Comparison of ENCODE assay signal across 38 cellular contexts in genomic region chr11:98657711-98658110, GRCh38.
"Had no signal": no experiment of that assay in that cellular context is flagged by ENCODE, and none has a peak within 500 bp of the region (broad histone marks: within the 10 kb centered on the region; RNA-seq: fewer than 3 reads in every experiment).

No MANE protein-coding gene starts in this region.

- H3K4me1 ChIP-seq: body of pancreas, breast epithelium had no signal

- H3K9me3 ChIP-seq: body of pancreas, breast epithelium had no signal

- H3K27me3 ChIP-seq: body of pancreas, brain microvascular endothelial cell, breast epithelium had no signal

- H3K27me3 Mint-ChIP-seq: activated CD4-positive, alpha-beta memory T cell treated with anti-CD3 and anti-CD28 coated beads, Interleukin-2, amount 10 ng/mL, durations not matched to agents 7 days and 5 days; activated CD4-positive, alpha-beta T cell treated with anti-CD3 and anti-CD28 coated beads for 36 hours; activated CD4-positive, alpha-beta T cell treated with anti-CD3 and anti-CD28 coated beads, Interleukin-2, amount 10 ng/mL, durations not matched to agents 7 days and 5 days; activated CD8-positive, alpha-beta memory T cell treated with anti-CD3 and anti-CD28 coated beads, Interleukin-2, amount 10 ng/mL, durations not matched to agents 7 days and 5 days; activated naive CD4-positive, alpha-beta T cell treated with anti-CD3 and anti-CD28 coated beads, Interleukin-2, amount 10 ng/mL, durations not matched to agents 7 days and 5 days; activated naive CD4-positive, alpha-beta T cell treated with anti-CD3 and anti-CD28 coated beads, Interleukin-2, amount 50 U/mL, for 24 hours; activated naive CD8-positive, alpha-beta T cell; activated naive CD8-positive, alpha-beta T cell treated with anti-CD3 and anti-CD28 coated beads, Interleukin-2, amount 10 ng/mL, durations not matched to agents 7 days and 5 days; activated naive CD8-positive, alpha-beta T cell treated with anti-CD3 and anti-CD28 coated beads, Interleukin-2, amount 50 U/mL, for 24 hours; activated T-cell treated with anti-CD3 and anti-CD28 coated beads, Interleukin-2, amount 50 U/mL, for 24 hours had no signal

- DNase-seq: activated CD4-positive, alpha-beta memory T cell treated with anti-CD3 and anti-CD28 coated beads, Interleukin-2, amount 10 ng/mL, durations not matched to agents 7 days and 5 days; activated CD4-positive, alpha-beta T cell treated with anti-CD3 and anti-CD28 coated beads for 1 hour; activated CD4-positive, alpha-beta T cell treated with anti-CD3 and anti-CD28 coated beads for 36 hours; activated CD4-positive, alpha-beta T cell treated with anti-CD3 and anti-CD28 coated beads for 48 hours; activated CD4-positive, alpha-beta T cell treated with anti-CD3 and anti-CD28 coated beads, Interleukin-2, amount 10 ng/mL, durations not matched to agents 7 days and 5 days; activated CD4-positive, alpha-beta T cell treated with anti-CD3 and anti-CD28 coated beads, Interleukin-2, amount 50 U/mL, for 48 hours; activated CD4-positive, CD25-positive, alpha-beta regulatory T cell; activated CD8-positive, alpha-beta memory T cell treated with anti-CD3 and anti-CD28 coated beads for 24 hours; activated CD8-positive, alpha-beta memory T cell treated with anti-CD3 and anti-CD28 coated beads, Interleukin-2, amount 10 ng/mL, durations not matched to agents 7 days and 5 days; activated CD8-positive, alpha-beta memory T cell treated with anti-CD3 and anti-CD28 coated beads, Interleukin-2, amount 50 U/mL, for 48 hours; activated CD8-positive, alpha-beta T cell treated with anti-CD3 and anti-CD28 coated beads, Interleukin-2, amount 10 ng/mL, durations not matched to agents 7 days and 5 days; activated effector memory CD4-positive, alpha-beta T cell treated with Interleukin-2 at 50 U/mL for 16 hours; activated gamma-delta T cell; activated naive CD4-positive, alpha-beta T cell treated with anti-CD3 and anti-CD28 coated beads, Interleukin-2, amount 10 ng/mL, durations not matched to agents 7 days and 5 days; activated naive CD4-positive, alpha-beta T cell treated with Interleukin-2 at 50 U/mL for 16 hours; activated naive CD8-positive, alpha-beta T cell treated with anti-CD3 and anti-CD28 coated beads, Interleukin-2, amount 10 ng/mL, durations not matched to agents 7 days and 5 days; activated naive CD8-positive, alpha-beta T cell treated with anti-CD3 and anti-CD28 coated beads, Interleukin-2, amount 50 U/mL, for 24 hours; activated T-cell treated with anti-CD3 and anti-CD28 coated beads, Interleukin-2, amount 50 U/mL, for 24 hours; activated T-cell treated with anti-CD3 and anti-CD28 coated beads, Interleukin-2, amount 50 U/mL, for 48 hours; amygdala; anterior cingulate cortex; body of pancreas; brain microvascular endothelial cell; central memory CD4-positive, alpha-beta T cell; T-helper 1 cell; T-helper 2 cell; T-helper 9 cell; WERI-Rb-1 had no signal

- H3K27ac ChIP-seq: body of pancreas, brain microvascular endothelial cell, breast epithelium, WERI-Rb-1 had no signal

- ATAC-seq: activated CD4-positive, alpha-beta T cell treated with anti-CD3 and anti-CD28 coated beads for 36 hours; activated CD4-positive, CD25-positive, alpha-beta regulatory T cell treated with anti-CD3 and anti-CD28 coated beads, Interleukin-2, amount 50 U/mL, for 24 hours; activated CD8-positive, alpha-beta memory T cell treated with anti-CD3 and anti-CD28 coated beads, Interleukin-2, amount 10 ng/mL, durations not matched to agents 7 days and 5 days; activated CD8-positive, alpha-beta T cell treated with anti-CD3 and anti-CD28 coated beads, Interleukin-2, amount 10 ng/mL, durations not matched to agents 7 days and 5 days; activated naive CD8-positive, alpha-beta T cell treated with anti-CD3 and anti-CD28 coated beads, Interleukin-2, amount 50 U/mL, for 24 hours; body of pancreas; WTC11 had no signal

- H3K4me1 Mint-ChIP-seq: activated CD4-positive, alpha-beta memory T cell treated with anti-CD3 and anti-CD28 coated beads, Interleukin-2, amount 10 ng/mL, durations not matched to agents 7 days and 5 days; activated CD4-positive, alpha-beta T cell treated with anti-CD3 and anti-CD28 coated beads for 36 hours; activated CD4-positive, alpha-beta T cell treated with anti-CD3 and anti-CD28 coated beads, Interleukin-2, amount 10 ng/mL, durations not matched to agents 7 days and 5 days; activated CD8-positive, alpha-beta memory T cell treated with anti-CD3 and anti-CD28 coated beads, Interleukin-2, amount 10 ng/mL, durations not matched to agents 7 days and 5 days; activated naive CD4-positive, alpha-beta T cell treated with anti-CD3 and anti-CD28 coated beads, Interleukin-2, amount 10 ng/mL, durations not matched to agents 7 days and 5 days; activated naive CD4-positive, alpha-beta T cell treated with anti-CD3 and anti-CD28 coated beads, Interleukin-2, amount 50 U/mL, for 24 hours; activated naive CD8-positive, alpha-beta T cell treated with anti-CD3 and anti-CD28 coated beads, Interleukin-2, amount 10 ng/mL, durations not matched to agents 7 days and 5 days; activated naive CD8-positive, alpha-beta T cell treated with anti-CD3 and anti-CD28 coated beads, Interleukin-2, amount 50 U/mL, for 24 hours had no signal

- H3K4me3 ChIP-seq: body of pancreas, breast epithelium had no signal

- H3K9me3 Mint-ChIP-seq: WTC11 had no signal

- H3K27ac Mint-ChIP-seq: activated CD4-positive, alpha-beta memory T cell treated with anti-CD3 and anti-CD28 coated beads, Interleukin-2, amount 10 ng/mL, durations not matched to agents 7 days and 5 days; activated CD4-positive, alpha-beta T cell treated with anti-CD3 and anti-CD28 coated beads for 36 hours; activated CD4-positive, alpha-beta T cell treated with anti-CD3 and anti-CD28 coated beads, Interleukin-2, amount 10 ng/mL, durations not matched to agents 7 days and 5 days; activated CD8-positive, alpha-beta memory T cell treated with anti-CD3 and anti-CD28 coated beads, Interleukin-2, amount 10 ng/mL, durations not matched to agents 7 days and 5 days; activated CD8-positive, alpha-beta T cell treated with anti-CD3 and anti-CD28 coated beads, Interleukin-2, amount 10 ng/mL, durations not matched to agents 7 days and 5 days; activated naive CD4-positive, alpha-beta T cell treated with anti-CD3 and anti-CD28 coated beads, Interleukin-2, amount 10 ng/mL, durations not matched to agents 7 days and 5 days; activated naive CD4-positive, alpha-beta T cell treated with anti-CD3 and anti-CD28 coated beads, Interleukin-2, amount 50 U/mL, for 24 hours; activated naive CD8-positive, alpha-beta T cell; activated naive CD8-positive, alpha-beta T cell treated with anti-CD3 and anti-CD28 coated beads, Interleukin-2, amount 10 ng/mL, durations not matched to agents 7 days and 5 days; activated naive CD8-positive, alpha-beta T cell treated with anti-CD3 and anti-CD28 coated beads, Interleukin-2, amount 50 U/mL, for 24 hours; activated T-cell treated with anti-CD3 and anti-CD28 coated beads, Interleukin-2, amount 50 U/mL, for 24 hours; activated T-helper 2 cell treated with anti-CD3 and anti-CD28 coated beads, Interferon-gamma antibody, Interleukin-2, Interleukin-4, amounts not matched to agents 10 μg/mL and 5 μg/mL and 100 μg/mL, durations not matched to agents 14 hours and 24 hours and 36 hours; T-helper 1 cell treated with Interleukin-12 subunit alpha and Interleukin-12 subunit beta and Interleukin-4 antibody, amounts not matched to agents 30 μg/mL and 1 μg/mL, for 36 hours; T-helper 2 cell treated with Interferon-gamma antibody and Interleukin-4, amounts not matched to agents 5 μg/mL and 100 μg/mL, for 36 hours; WTC11 had no signal

- H3K4me3 Mint-ChIP-seq: activated CD4-positive, alpha-beta memory T cell treated with anti-CD3 and anti-CD28 coated beads, Interleukin-2, amount 10 ng/mL, durations not matched to agents 7 days and 5 days; activated CD4-positive, alpha-beta T cell treated with anti-CD3 and anti-CD28 coated beads for 36 hours; activated CD4-positive, alpha-beta T cell treated with anti-CD3 and anti-CD28 coated beads, Interleukin-2, amount 10 ng/mL, durations not matched to agents 7 days and 5 days; activated CD8-positive, alpha-beta memory T cell treated with anti-CD3 and anti-CD28 coated beads, Interleukin-2, amount 10 ng/mL, durations not matched to agents 7 days and 5 days; activated CD8-positive, alpha-beta T cell treated with anti-CD3 and anti-CD28 coated beads, Interleukin-2, amount 10 ng/mL, durations not matched to agents 7 days and 5 days; activated naive CD4-positive, alpha-beta T cell treated with anti-CD3 and anti-CD28 coated beads, Interleukin-2, amount 10 ng/mL, durations not matched to agents 7 days and 5 days; activated naive CD4-positive, alpha-beta T cell treated with anti-CD3 and anti-CD28 coated beads, Interleukin-2, amount 50 U/mL, for 24 hours; activated naive CD8-positive, alpha-beta T cell; activated naive CD8-positive, alpha-beta T cell treated with anti-CD3 and anti-CD28 coated beads, Interleukin-2, amount 10 ng/mL, durations not matched to agents 7 days and 5 days; activated naive CD8-positive, alpha-beta T cell treated with anti-CD3 and anti-CD28 coated beads, Interleukin-2, amount 50 U/mL, for 24 hours; activated T-cell treated with anti-CD3 and anti-CD28 coated beads, Interleukin-2, amount 50 U/mL, for 24 hours; T-helper 1 cell treated with Interleukin-12 subunit alpha and Interleukin-12 subunit beta and Interleukin-4 antibody, amounts not matched to agents 30 μg/mL and 1 μg/mL, for 36 hours; T-helper 2 cell treated with Interferon-gamma antibody and Interleukin-4, amounts not matched to agents 5 μg/mL and 100 μg/mL, for 36 hours; WTC11 had no signal

- H3K36me3 ChIP-seq: brain microvascular endothelial cell, breast epithelium, WERI-Rb-1 had no signal

- FAIRE-seq: astrocyte, TTC549 had no signal

- H3K36me3 Mint-ChIP-seq: activated CD8-positive, alpha-beta memory T cell treated with anti-CD3 and anti-CD28 coated beads, Interleukin-2, amount 10 ng/mL, durations not matched to agents 7 days and 5 days; activated naive CD4-positive, alpha-beta T cell treated with anti-CD3 and anti-CD28 coated beads, Interleukin-2, amount 10 ng/mL, durations not matched to agents 7 days and 5 days; activated naive CD4-positive, alpha-beta T cell treated with anti-CD3 and anti-CD28 coated beads, Interleukin-2, amount 50 U/mL, for 24 hours; activated naive CD8-positive, alpha-beta T cell; activated naive CD8-positive, alpha-beta T cell treated with anti-CD3 and anti-CD28 coated beads, Interleukin-2, amount 10 ng/mL, durations not matched to agents 7 days and 5 days; WTC11 had no signal
